9 cellular contexts compared by ENCODE assay signal in genomic region chr2:200575957-200576356, GRCh38. TPM values are rescaled to one million over a fixed set of nuclear protein-coding genes. Genes with fewer than 3 reads are reported as not detected.
A peak's percentile ranks its signal among the peaks of the same experiment; 100 is the strongest.
DNase-seq lines count a peak whose midpoint lies in the region; ATAC-seq and TF ChIP-seq lines count a peak whose summit lies in the region.
"Had no signal": no experiment of that assay in that cellular context is flagged by ENCODE, and none has a peak within 500 bp of the region (broad histone marks: within the 10 kb centered on the region; RNA-seq: fewer than 3 reads in every experiment).

No MANE protein-coding gene starts in this region.

- no peaks in the 10 kb centered on the region for H3K4me1 ChIP-seq in CD4-positive, alpha-beta memory T cell (ENCODE audit: insufficient read depth, low read length)
- no peaks in the 10 kb centered on the region for H3K4me1 ChIP-seq in adipocyte (ENCODE audit: control insufficient read depth, insufficient read depth, low read length)

- H3K9ac ChIP-seq in adipocyte (ENCODE audit: low read length): no peak overlapping the region

- intact Hi-C loops in CD4-positive, alpha-beta memory T cell (cut with micrococcal nuclease): loop anchor here (1.0 to 2.0 kb wide), 3 partner anchors 127 to 493 kb away; no protein-coding TSS in a partner anchor

- H3K9me3 Mint-ChIP-seq in CD4-positive, alpha-beta memory T cell: no peaks in the 10 kb centered on the region

- ATAC-seq in GM18505 (IDR thresholded peaks at IDR 0.05; ENCODE audit: unreplicated experiment) (no peak), HG02678 (IDR thresholded peaks at IDR 0.05; ENCODE audit: unreplicated experiment) (no peak)

- peaks cover 0 to 4% of the 10 kb centered on the region in 2 donors for H3K36me3 Mint-ChIP-seq in CD4-positive, alpha-beta memory T cell

- H3K4me3 ChIP-seq in CD4-positive, alpha-beta memory T cell (ENCODE audit: low read length in 2 of 2): no peak overlapping the region
- no peak overlapping the region for H3K4me3 ChIP-seq in adipocyte (ENCODE audit: low read length)

- no peaks in the 10 kb centered on the region for H3K27me3 Mint-ChIP-seq in CD4-positive, alpha-beta memory T cell

- H3K4me1 Mint-ChIP-seq in CD4-positive, alpha-beta memory T cell: peaks cover 0 to 4% (median under 1%) of the 10 kb centered on the region in 4 donors

- no peak overlapping the region for H3K4me3 Mint-ChIP-seq in CD4-positive, alpha-beta memory T cell

- peak in 3 of 5 donors; percentile 10 to 23 (median 18) for DNase-seq in CD4-positive, alpha-beta memory T cell
- DNase-seq in HT1080 (ENCODE audit: low read depth): peak; percentile 14
- peak; percentile 65 for DNase-seq in adipocyte (ENCODE audit: low read depth)
- DNase-seq in lung microvascular endothelial cell (ENCODE audit: low read depth in 2 of 2): peak; percentile 18 to 36
- DNase-seq in SHP77 treated with DMSO at 0.1 percent for 48 hours (lab: John Stamatoyannopoulos, UW): no peak
- DNase-seq in MV-4-11 (lab: John Stamatoyannopoulos, UW): no peak

- H3K27ac Mint-ChIP-seq in CD4-positive, alpha-beta memory T cell: peak overlapping the region in 1 of 7 donors; percentile 14

- no peaks in the 10 kb centered on the region for H3K36me3 ChIP-seq in CD4-positive, alpha-beta memory T cell (ENCODE audit: insufficient read depth, low read length)
- no peaks in the 10 kb centered on the region for H3K36me3 ChIP-seq in adipocyte (ENCODE audit: control insufficient read depth, insufficient read depth, low read length, severe bottlenecking)

- H3K9me3 ChIP-seq in CD4-positive, alpha-beta memory T cell (ENCODE audit: control insufficient read depth in 1 of 2, low read length in 2 of 2): no peaks in the 10 kb centered on the region
- no peaks in the 10 kb centered on the region for H3K9me3 ChIP-seq in adipocyte (ENCODE audit: control insufficient read depth, low read length)

- H3K27me3 ChIP-seq in CD4-positive, alpha-beta memory T cell (ENCODE audit: insufficient read depth, low read length): no peaks in the 10 kb centered on the region
- no peaks in the 10 kb centered on the region for H3K27me3 ChIP-seq in adipocyte (replicated peaks; ENCODE audit: control insufficient read depth, insufficient read depth, low read length)

- POLR2A ChIA-PET in CD4-positive, alpha-beta memory T cell (lab: Charles Lee; ENCODE audit: partially characterized antibody): no interaction called here

- CTCF ChIA-PET in CD4-positive, alpha-beta memory T cell (lab: Charles Lee; ENCODE audit: partially characterized antibody): interaction anchor here (0.8 to 1.2 kb wide), 2 partner anchors 10 to 12 kb away, joined by 3 to 5 read pairs; partner anchors contain the start of gene AOX1

- no peak for TF ChIP-seq POLR2A in GM18505 (IDR thresholded peaks at IDR 0.05; ENCODE audit: borderline replicate concordance, extremely low read depth, insufficient read depth, insufficient read length)

- H3K27ac ChIP-seq in CD4-positive, alpha-beta memory T cell (ENCODE audit: low read depth, low read length): no peak overlapping the region
- H3K27ac ChIP-seq: HL-60 had no signal

RNA-seq across cellular contexts. Expression of gene AOX1, which starts 9.9 kb away (rescaled TPM):
- not detected for total RNA-seq in CD4-positive, alpha-beta memory T cell
- not detected for polyA plus RNA-seq in CD4-positive, alpha-beta memory T cell
- 27.6 and 30.8 TPM in 2 replicates for total RNA-seq in HT1080 (2014; rRNA removed; shearing (Covaris generic))
- 21.6 and 22.0 TPM in 2 replicates for polyA plus RNA-seq in HT1080 (2015; cell fraction: cytosol; rRNA removed)
- polyA plus RNA-seq in HT1080 (2015; cell fraction: nucleus; rRNA removed): 25.8 and 26.2 TPM in 2 replicates
- total RNA-seq in lung microvascular endothelial cell: 0.20 and 6.1 TPM in 2 replicates

RNA-seq across cellular contexts. Expression of gene SGO2, which starts 50.0 kb away (rescaled TPM):
- total RNA-seq in CD4-positive, alpha-beta memory T cell: 1 to 10 TPM; 4.4 to 4.8 TPM
- polyA plus RNA-seq in CD4-positive, alpha-beta memory T cell: 1 to 10 TPM; 1.7 to 2.5 TPM
- total RNA-seq in HT1080 (2014; rRNA removed; shearing (Covaris generic)): 14.3 and 20.0 TPM in 2 replicates
- 24.5 and 29.5 TPM in 2 replicates for polyA plus RNA-seq in HT1080 (2015; cell fraction: cytosol; rRNA removed)
- 45.6 and 47.1 TPM in 2 replicates for polyA plus RNA-seq in HT1080 (2015; cell fraction: nucleus; rRNA removed)
- 2.0 and 3.3 TPM in 2 replicates for total RNA-seq in lung microvascular endothelial cell

Comparison
In these comparisons a context has a peak if more than half of its experiments do, and no peak if none do; other contexts are left out.
1. DNase-seq: peak in CD4-positive, alpha-beta memory T cell (3 of 5), HT1080 (single experiment), adipocyte (single experiment) and lung microvascular endothelial cell (2 of 2); none in SHP77 treated with DMSO at 0.1 percent for 48 hours (single experiment) and MV-4-11 (single experiment).